In the genomic region with DNA sequence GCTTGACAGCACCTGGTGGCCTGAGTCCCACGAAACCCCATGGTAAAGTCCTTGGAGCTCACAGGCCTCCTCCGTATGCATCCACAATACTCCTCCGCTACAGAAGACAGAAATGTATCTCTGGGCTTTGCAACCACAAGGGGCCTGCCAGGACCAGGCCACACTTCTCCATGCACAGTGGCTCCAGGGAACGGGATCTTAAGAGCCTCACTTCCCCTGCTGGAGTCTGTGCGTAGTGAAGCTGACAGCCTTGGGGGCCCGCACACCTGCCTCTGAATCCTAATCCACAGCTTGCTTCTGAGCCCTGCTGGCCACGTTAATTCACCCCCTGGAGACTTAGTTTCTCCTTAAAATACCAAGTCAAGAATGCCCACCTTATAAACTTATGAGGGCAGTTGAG, we compare ENCODE assay signal across 21 cellular contexts.
"Had no signal": no experiment of that assay in that cellular context is flagged by ENCODE, and none has a peak within 500 bp of the region (broad histone marks: within the 10 kb centered on the region; RNA-seq: fewer than 3 reads in every experiment).

No MANE protein-coding gene starts in this region.

- H3K36me3 Mint-ChIP-seq: activated naive CD4-positive, alpha-beta T cell treated with anti-CD3 and anti-CD28 coated beads, Interleukin-2, amount 50 U/mL, for 24 hours had no signal

- FAIRE-seq: frontal cortex had no signal

- H3K36me3 ChIP-seq: ascending aorta, breast epithelium, ovary, upper lobe of right lung had no signal

- H3K27ac ChIP-seq: ascending aorta, breast epithelium, ovary, testis, upper lobe of right lung had no signal

- H3K4me1 ChIP-seq: breast epithelium, testis, upper lobe of right lung had no signal

- H3K4me3 ChIP-seq: ascending aorta, breast epithelium, ovary, smooth muscle cell, testis, upper lobe of right lung had no signal

- DNase-seq: activated CD4-positive, alpha-beta T cell treated with anti-CD3 and anti-CD28 coated beads for 1 hour; activated CD8-positive, alpha-beta memory T cell treated with anti-CD3 and anti-CD28 coated beads for 24 hours; activated gamma-delta T cell; cerebellar nuclear complex; cortex of kidney; hypothalamus; kidney glomerular epithelial cell; left ventricle myocardium superior; naive thymus-derived CD4-positive, alpha-beta T cell; ovary; stimulated activated CD4-positive, alpha-beta T cell treated with anti-CD3 and anti-CD28 coated beads, Interleukin-4, amount 100 ng/mL, for 1 hour; T-helper 9 cell; testis; upper lobe of right lung had no signal

- H3K4me3 Mint-ChIP-seq: activated naive CD4-positive, alpha-beta T cell treated with anti-CD3 and anti-CD28 coated beads, Interleukin-2, amount 50 U/mL, for 24 hours; memory B cell; naive thymus-derived CD4-positive, alpha-beta T cell had no signal

- H3K9me3 ChIP-seq: ascending aorta, breast epithelium, ovary, testis, upper lobe of right lung had no signal

- H3K4me1 Mint-ChIP-seq: activated naive CD4-positive, alpha-beta T cell treated with anti-CD3 and anti-CD28 coated beads, Interleukin-2, amount 50 U/mL, for 24 hours; memory B cell; naive thymus-derived CD4-positive, alpha-beta T cell had no signal

- H3K9me3 Mint-ChIP-seq: activated naive CD4-positive, alpha-beta T cell treated with anti-CD3 and anti-CD28 coated beads, Interleukin-2, amount 50 U/mL, for 24 hours had no signal

- H3K27me3 ChIP-seq: ascending aorta, breast epithelium, ovary, testis, upper lobe of right lung had no signal

- H3K27me3 Mint-ChIP-seq: activated naive CD4-positive, alpha-beta T cell treated with anti-CD3 and anti-CD28 coated beads, Interleukin-2, amount 50 U/mL, for 24 hours had no signal

- H3K4me2 ChIP-seq: smooth muscle cell had no signal

- H3K27ac Mint-ChIP-seq: activated naive CD4-positive, alpha-beta T cell treated with anti-CD3 and anti-CD28 coated beads, Interleukin-2, amount 50 U/mL, for 24 hours; memory B cell; naive thymus-derived CD4-positive, alpha-beta T cell had no signal

- ATAC-seq: left ventricle myocardium superior; naive thymus-derived CD4-positive, alpha-beta T cell; sciatic nerve; upper lobe of right lung had no signal
